ENCODE assay signal across 12 cellular contexts in genomic region chr10:79382491-79382941, GRCh38. TPM values are rescaled to one million over a fixed set of nuclear protein-coding genes. Genes with fewer than 3 reads are reported as not detected.
DNase-seq lines count a peak whose midpoint lies in the region; ATAC-seq and TF ChIP-seq lines count a peak whose summit lies in the region.
"Had no signal": no experiment of that assay in that cellular context is flagged by ENCODE, and none has a peak within 500 bp of the region (broad histone marks: within the 10 kb centered on the region; RNA-seq: fewer than 3 reads in every experiment).

No MANE protein-coding gene starts in this region.

- H3K4me3 ChIP-seq in fibroblast of villous mesenchyme (ENCODE audit: low read depth, low read length) (no peak overlapping the region), osteoblast (ENCODE audit: insufficient read depth, low read length) (no peak overlapping the region), upper lobe of right lung (no peak overlapping the region)

- intact Hi-C loops in upper lobe of right lung (cut with DNase I) = no loop called here
- intact Hi-C loops in activated T-helper 2 cell treated with anti-CD3 and anti-CD28 coated beads, Interferon-gamma antibody, Interleukin-2, Interleukin-4, amounts not matched to agents 10 μg/mL and 5 μg/mL and 100 μg/mL, durations not matched to agents 14 hours and 24 hours and 36 hours (cut with micrococcal nuclease) = no loop called here

- H3K9me3 ChIP-seq in osteoblast (ENCODE audit: low read depth, low read length) = no peaks in the 10 kb centered on the region
- H3K9me3 ChIP-seq in upper lobe of right lung = no peaks in the 10 kb centered on the region

- H3K27ac ChIP-seq in osteoblast (ENCODE audit: low read depth, low read length) (peak overlapping the region; percentile 26), upper lobe of right lung (peak overlapping the region; percentile 42)

- H3K27ac Mint-ChIP-seq in activated CD8-positive, alpha-beta memory T cell treated with anti-CD3 and anti-CD28 coated beads, Interleukin-2, amount 10 ng/mL, durations not matched to agents 7 days and 5 days = no peak overlapping the region
- no peak overlapping the region for H3K27ac Mint-ChIP-seq in activated T-helper 2 cell treated with anti-CD3 and anti-CD28 coated beads, Interferon-gamma antibody, Interleukin-2, Interleukin-4, amounts not matched to agents 10 μg/mL and 5 μg/mL and 100 μg/mL, durations not matched to agents 14 hours and 24 hours and 36 hours

- H3K27me3 ChIP-seq in osteoblast (ENCODE audit: insufficient read depth, low read length) (no peaks in the 10 kb centered on the region), upper lobe of right lung (no peaks in the 10 kb centered on the region)

- H3K4me2 ChIP-seq in osteoblast (ENCODE audit: insufficient read depth, low read length) = no peak overlapping the region

- H3K4me1 ChIP-seq in osteoblast (ENCODE audit: insufficient read depth, low read length) (peaks cover 33% of the 10 kb centered on the region), upper lobe of right lung (peaks cover 23% of the 10 kb centered on the region)

- ATAC-seq in activated CD8-positive, alpha-beta memory T cell treated with anti-CD3 and anti-CD28 coated beads, Interleukin-2, amount 10 ng/mL, durations not matched to agents 7 days and 5 days = no peak
- ATAC-seq in upper lobe of right lung = no peak

- peak; percentile 26 for DNase-seq in activated CD8-positive, alpha-beta memory T cell treated with anti-CD3 and anti-CD28 coated beads for 24 hours
- no peak for DNase-seq in activated CD8-positive, alpha-beta memory T cell treated with anti-CD3 and anti-CD28 coated beads, Interleukin-2, amount 10 ng/mL, durations not matched to agents 7 days and 5 days
- DNase-seq in fibroblast of villous mesenchyme (ENCODE audit: low read depth) (no peak), osteoblast (ENCODE audit: insufficient read length, low spot score, missing footprints) (peak; percentile 90), upper lobe of right lung (peak; percentile 52), HUDEP-2 (lab: John Stamatoyannopoulos, UW; ENCODE audit: unreplicated experiment in 76 of 76) (no peak)
- DNase-seq in stimulated activated CD4-positive, alpha-beta T cell treated with anti-CD3 and anti-CD28 coated beads, Interleukin-4, amount 100 ng/mL, for 1 hour = no peak
- DNase-seq in activated T-helper 2 cell treated with anti-CD3 and anti-CD28 coated beads, Interferon-gamma antibody, Interleukin-2, Interleukin-4, amounts not matched to agents 10 μg/mL and 5 μg/mL and 100 μg/mL, durations not matched to agents 14 hours and 24 hours and 36 hours (ENCODE audit: low spot score) = no peak
- DNase-seq: 8988T, COR-L47, NCI-H226, RPMI8226 had no signal

- peaks cover 15% of the 10 kb centered on the region for H3K36me3 ChIP-seq in osteoblast (ENCODE audit: insufficient read depth, low read length)
- peaks cover 4% of the 10 kb centered on the region for H3K36me3 ChIP-seq in upper lobe of right lung

- H3K4me3 Mint-ChIP-seq in activated CD8-positive, alpha-beta memory T cell treated with anti-CD3 and anti-CD28 coated beads, Interleukin-2, amount 10 ng/mL, durations not matched to agents 7 days and 5 days = no peak overlapping the region
- no peak overlapping the region for H3K4me3 Mint-ChIP-seq in activated T-helper 2 cell treated with anti-CD3 and anti-CD28 coated beads, Interferon-gamma antibody, Interleukin-2, Interleukin-4, amounts not matched to agents 10 μg/mL and 5 μg/mL and 100 μg/mL, durations not matched to agents 14 hours and 24 hours and 36 hours (ENCODE audit: low read depth)

- no peaks in the 10 kb centered on the region for H4K20me1 ChIP-seq in osteoblast (ENCODE audit: insufficient read depth, low read length)

- TF ChIP-seq CTCF in fibroblast of villous mesenchyme (IDR thresholded peaks at IDR 0.05; ENCODE audit: insufficient read depth, low read depth, low read length) (peak; percentile 1), osteoblast (IDR thresholded peaks at IDR 0.05; ENCODE audit: extremely low read depth, low read depth, low read length) (no peak), upper lobe of right lung (IDR thresholded peaks at IDR 0.05) (no peak)

- H3K4me1 Mint-ChIP-seq in activated CD8-positive, alpha-beta memory T cell treated with anti-CD3 and anti-CD28 coated beads, Interleukin-2, amount 10 ng/mL, durations not matched to agents 7 days and 5 days = no peaks in the 10 kb centered on the region
- no peaks in the 10 kb centered on the region for H3K4me1 Mint-ChIP-seq in activated T-helper 2 cell treated with anti-CD3 and anti-CD28 coated beads, Interferon-gamma antibody, Interleukin-2, Interleukin-4, amounts not matched to agents 10 μg/mL and 5 μg/mL and 100 μg/mL, durations not matched to agents 14 hours and 24 hours and 36 hours (ENCODE audit: low read depth)

- CTCF ChIA-PET in activated CD8-positive, alpha-beta memory T cell treated with anti-CD3 and anti-CD28 coated beads, Interleukin-2, amount 10 ng/mL, durations not matched to agents 7 days and 5 days (lab: Charles Lee) = interaction anchor here (1.3 to 1.5 kb wide), 2 partner anchors 8 to 85 kb away, joined by 3 read pairs; no protein-coding TSS in a partner anchor

- no peaks in the 10 kb centered on the region for H3K36me3 Mint-ChIP-seq in activated CD8-positive, alpha-beta memory T cell treated with anti-CD3 and anti-CD28 coated beads, Interleukin-2, amount 10 ng/mL, durations not matched to agents 7 days and 5 days
- H3K36me3 Mint-ChIP-seq in activated T-helper 2 cell treated with anti-CD3 and anti-CD28 coated beads, Interferon-gamma antibody, Interleukin-2, Interleukin-4, amounts not matched to agents 10 μg/mL and 5 μg/mL and 100 μg/mL, durations not matched to agents 14 hours and 24 hours and 36 hours (ENCODE audit: low read depth) = no peaks in the 10 kb centered on the region

- H2AFZ ChIP-seq in osteoblast (ENCODE audit: low read length) = no peak overlapping the region

- H3K27me3 Mint-ChIP-seq in activated CD8-positive, alpha-beta memory T cell treated with anti-CD3 and anti-CD28 coated beads, Interleukin-2, amount 10 ng/mL, durations not matched to agents 7 days and 5 days = no peaks in the 10 kb centered on the region
- H3K27me3 Mint-ChIP-seq in activated T-helper 2 cell treated with anti-CD3 and anti-CD28 coated beads, Interferon-gamma antibody, Interleukin-2, Interleukin-4, amounts not matched to agents 10 μg/mL and 5 μg/mL and 100 μg/mL, durations not matched to agents 14 hours and 24 hours and 36 hours (ENCODE audit: low read depth) = no peaks in the 10 kb centered on the region

- no peaks in the 10 kb centered on the region for H3K9me3 Mint-ChIP-seq in activated CD8-positive, alpha-beta memory T cell treated with anti-CD3 and anti-CD28 coated beads, Interleukin-2, amount 10 ng/mL, durations not matched to agents 7 days and 5 days (ENCODE audit: low read depth)
- H3K9me3 Mint-ChIP-seq in activated T-helper 2 cell treated with anti-CD3 and anti-CD28 coated beads, Interferon-gamma antibody, Interleukin-2, Interleukin-4, amounts not matched to agents 10 μg/mL and 5 μg/mL and 100 μg/mL, durations not matched to agents 14 hours and 24 hours and 36 hours = no peaks in the 10 kb centered on the region

- no peaks in the 10 kb centered on the region for H3K79me2 ChIP-seq in osteoblast (ENCODE audit: insufficient read depth, low read length)

RNA-seq across cellular contexts. Expression of gene PPIF, which starts 35.2 kb away (rescaled TPM):
- total RNA-seq in activated CD8-positive, alpha-beta memory T cell treated with anti-CD3 and anti-CD28 coated beads, Interleukin-2, amount 10 ng/mL, durations not matched to agents 7 days and 5 days = 100 to 1,000 TPM; 119 to 144 TPM
- total RNA-seq in fibroblast of villous mesenchyme = 32.9 and 42.7 TPM in 2 replicates
- total RNA-seq in osteoblast = 37.7 and 39.1 TPM in 2 replicates
- total RNA-seq in upper lobe of right lung = 30.7 TPM
- total RNA-seq in activated T-helper 2 cell treated with anti-CD3 and anti-CD28 coated beads, Interferon-gamma antibody, Interleukin-2, Interleukin-4, amounts not matched to agents 10 μg/mL and 5 μg/mL and 100 μg/mL, durations not matched to agents 14 hours and 24 hours and 36 hours = 119 and 120 TPM in 2 replicates

Comparison
In these comparisons a context has a peak if more than half of its experiments do, and no peak if none do; other contexts are left out.
1. DNase-seq: peak in activated CD8-positive, alpha-beta memory T cell treated with anti-CD3 and anti-CD28 coated beads for 24 hours (single experiment), osteoblast (single experiment) and upper lobe of right lung (single experiment); none in activated CD8-positive, alpha-beta memory T cell treated with anti-CD3 and anti-CD28 coated beads, Interleukin-2, amount 10 ng/mL, durations not matched to agents 7 days and 5 days (single experiment), fibroblast of villous mesenchyme (single experiment), stimulated activated CD4-positive, alpha-beta T cell treated with anti-CD3 and anti-CD28 coated beads, Interleukin-4, amount 100 ng/mL, for 1 hour (single experiment), HUDEP-2 (0 of 76) and activated T-helper 2 cell treated with anti-CD3 and anti-CD28 coated beads, Interferon-gamma antibody, Interleukin-2, Interleukin-4, amounts not matched to agents 10 μg/mL and 5 μg/mL and 100 μg/mL, durations not matched to agents 14 hours and 24 hours and 36 hours (single experiment).